In genomic region chr3:49617390-49618013, GRCh38 we compare ENCODE assay signal across 20 cellular contexts.
"Had no signal": no experiment of that assay in that cellular context is flagged by ENCODE, and none has a peak within 500 bp of the region (broad histone marks: within the 10 kb centered on the region; RNA-seq: fewer than 3 reads in every experiment).

No MANE protein-coding gene starts in this region.

- H3K27me3 Mint-ChIP-seq: stimulated activated naive CD8-positive, alpha-beta T cell treated with anti-CD3 and anti-CD28 coated beads, Interleukin-15, Interleukin-2, amounts not matched to agents 100 ng/mL and 50 ng/mL, for 24 hours had no signal

- H3K27ac Mint-ChIP-seq: dendritic cell treated with granulocyte-macrophage colony-stimulating factor and Interleukin-4, amounts not matched to agents 40 ng/mL and 50 ng/mL, for 4 days; effector memory CD8-positive, alpha-beta T cell; natural killer cell; stimulated activated memory B cell treated with anti-CD40 and anti-IgM and Interleukin-4, amounts not matched to agents 10 μg/mL and 1 μg/mL and 100 μg/mL, for 72 hours; stimulated activated naive CD8-positive, alpha-beta T cell treated with anti-CD3 and anti-CD28 coated beads, Interleukin-15, Interleukin-2, amounts not matched to agents 100 ng/mL and 50 ng/mL, for 24 hours had no signal

- H3K4me1 ChIP-seq: esophagus squamous epithelium, foreskin keratinocyte, parathyroid adenoma, psoas muscle, right lobe of liver, spleen, testis had no signal

- H3K4me3 ChIP-seq: esophagus squamous epithelium, hepatocyte, psoas muscle, right lobe of liver, spleen, testis, tibial nerve had no signal

- H3K27me3 ChIP-seq: esophagus squamous epithelium, hepatocyte, right lobe of liver, spleen, testis, tibial nerve had no signal

- H3K36me3 ChIP-seq: esophagus squamous epithelium, right lobe of liver, spleen, tibial nerve had no signal

- H3K4me1 Mint-ChIP-seq: natural killer cell; stimulated activated memory B cell treated with anti-CD40 and anti-IgM and Interleukin-4, amounts not matched to agents 10 μg/mL and 1 μg/mL and 100 μg/mL, for 72 hours had no signal

- DNase-seq: central memory CD4-positive, alpha-beta T cell; effector memory CD8-positive, alpha-beta T cell; esophagus squamous epithelium; foreskin keratinocyte; kidney glomerular epithelial cell; natural killer cell; psoas muscle; retina; right lobe of liver; spleen; stimulated activated CD4-positive, alpha-beta T cell treated with anti-CD3 and anti-CD28 coated beads, Interleukin-15, amount 100 ng/mL, for 24 hours; stimulated activated CD4-positive, alpha-beta T cell treated with anti-CD3 and anti-CD28 coated beads, Interleukin-1b, Interleukin-23, amount 100 ng/mL, for 48 hours; stimulated activated CD4-positive, alpha-beta T cell treated with anti-CD3 and anti-CD28 coated beads, Interleukin-4, amount 100 ng/mL, for 24 hours; testis had no signal

- H3K9ac ChIP-seq: parathyroid adenoma had no signal

- H3K9me3 ChIP-seq: psoas muscle, right lobe of liver, testis had no signal

- H3K9me3 Mint-ChIP-seq: dendritic cell treated with granulocyte-macrophage colony-stimulating factor and Interleukin-4, amounts not matched to agents 40 ng/mL and 50 ng/mL, for 4 days; effector memory CD8-positive, alpha-beta T cell; natural killer cell had no signal

- H3K27ac ChIP-seq: esophagus squamous epithelium, foreskin keratinocyte, parathyroid adenoma, psoas muscle, right lobe of liver, spleen, testis had no signal

- H3K36me3 Mint-ChIP-seq: natural killer cell had no signal

- H3K4me3 Mint-ChIP-seq: dendritic cell treated with granulocyte-macrophage colony-stimulating factor and Interleukin-4, amounts not matched to agents 40 ng/mL and 50 ng/mL, for 4 days; effector memory CD8-positive, alpha-beta T cell; natural killer cell; stimulated activated memory B cell treated with anti-CD40 and anti-IgM and Interleukin-4, amounts not matched to agents 10 μg/mL and 1 μg/mL and 100 μg/mL, for 72 hours; stimulated activated naive CD8-positive, alpha-beta T cell treated with anti-CD3 and anti-CD28 coated beads, Interleukin-15, Interleukin-2, amounts not matched to agents 100 ng/mL and 50 ng/mL, for 24 hours had no signal
